Comparison of ENCODE assay signal across 11 cellular contexts in the genomic region with DNA sequence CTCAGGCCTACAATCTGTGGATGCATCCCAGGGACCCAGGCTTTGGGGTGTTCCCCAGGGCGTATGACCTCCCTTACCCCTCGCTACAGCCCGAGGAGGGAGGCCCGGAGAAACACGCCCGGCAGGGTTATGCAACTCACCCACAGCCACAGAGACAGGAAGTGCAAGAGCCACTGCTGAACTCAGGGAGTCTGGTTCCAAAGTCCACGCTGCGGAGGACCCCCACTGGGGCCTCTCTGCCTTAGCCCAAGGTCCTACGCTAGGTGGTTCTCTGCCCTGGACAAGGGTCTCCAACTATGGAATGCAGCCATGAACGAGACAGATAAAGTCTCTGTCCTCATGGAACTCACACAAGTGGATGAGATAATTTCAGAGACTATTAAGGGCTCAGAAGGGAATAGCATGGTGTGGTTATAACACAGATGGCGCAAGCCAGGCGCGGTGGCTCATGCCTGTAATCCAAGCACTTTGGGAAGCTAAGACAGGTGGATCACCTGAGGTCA. TPM values are rescaled to one million over a fixed set of nuclear protein-coding genes. Genes with fewer than 3 reads are reported as not detected.
DNase-seq lines count a peak whose midpoint lies in the region; ATAC-seq, FAIRE-seq and TF ChIP-seq lines count a peak whose summit lies in the region.
"Had no signal": no experiment of that assay in that cellular context is flagged by ENCODE, and none has a peak within 500 bp of the region (broad histone marks: within the 10 kb centered on the region; RNA-seq: fewer than 3 reads in every experiment).

No MANE protein-coding gene starts in this region.

- H3K4me3 Mint-ChIP-seq in natural killer cell, result peak overlapping the region; percentile 21
- H3K4me3 Mint-ChIP-seq: activated T-cell treated with anti-CD3 and anti-CD28 coated beads, Interleukin-2, amount 50 U/mL, for 72 hours had no signal

- TF ChIP-seq CTCF in A549 (IDR thresholded peaks at IDR 0.05), result no peak
- TF ChIP-seq CTCF in natural killer cell (IDR thresholded peaks at IDR 0.05), result no peak

- peak overlapping the region; percentile 43 to 76 for H3K27ac Mint-ChIP-seq in natural killer cell
- H3K27ac Mint-ChIP-seq: activated T-cell treated with anti-CD3 and anti-CD28 coated beads, Interleukin-2, amount 50 U/mL, for 72 hours had no signal

- TF ChIP-seq POLR2A in A549 (IDR thresholded peaks at IDR 0.05; ENCODE audit: low read length), result no peak
- no peak for TF ChIP-seq POLR2A in GM12891 (IDR thresholded peaks at IDR 0.05; ENCODE audit: low read depth, low read length)

- ATAC-seq in A549 (peak in 1 of 2 experiments; percentile 30; a peak in 3 of 6 replicates), natural killer cell (peak; percentile 71 to 91 (median 77)), HG02623 (IDR thresholded peaks at IDR 0.05; ENCODE audit: unreplicated experiment) (no peak)
- ATAC-seq: activated T-cell treated with anti-CD3 and anti-CD28 coated beads, Interleukin-2, amount 50 U/mL, for 72 hours had no signal

- peaks cover 11% of the 10 kb centered on the region in 2 donors for H3K4me1 Mint-ChIP-seq in natural killer cell

- POLR2A ChIA-PET in A549 (lab: Yijun Ruan, JAX), result no interaction called here

- H3K9me3 ChIP-seq in A549, result no peaks in the 10 kb centered on the region

- peaks cover 6 to 9% of the 10 kb centered on the region in 2 donors for H3K27me3 Mint-ChIP-seq in natural killer cell (ENCODE audit: low read depth in 2 of 2)

- peaks cover 56% of the 10 kb centered on the region for H3K4me1 ChIP-seq in A549

- H3K4me2 ChIP-seq in A549, result peak overlapping the region; percentile 52

- no peak for TF ChIP-seq RAD21 in A549 (conservative IDR thresholded peaks at IDR 0.05 in 1 of 2, IDR thresholded peaks at IDR 0.05 in 1 of 2)

- intact Hi-C loops in natural killer cell (cut with micrococcal nuclease), result no loop called here

- CTCF ChIA-PET in A549 (lab: Yijun Ruan, JAX), result interaction anchor here (1.1 to 3.0 kb wide), 2 partner anchors 10 to 28 kb away, joined by 3 to 10 read pairs; no protein-coding TSS in a partner anchor

- no peak for TF ChIP-seq EP300 in A549 (IDR thresholded peaks at IDR 0.05)

- DNase-seq in A549 (ENCODE audit: low read depth in 1 of 2, low spot score in 1 of 2) (no peak), NOMO-1 treated with DMSO at 0.1 percent for 48 hours (lab: John Stamatoyannopoulos, UW; ENCODE audit: unreplicated experiment) (peak; percentile 88), fibroblast of gingiva (ENCODE audit: low read depth) (peak; percentile 22), natural killer cell (peak; percentile 24), SW 1271 (lab: John Stamatoyannopoulos, UW) (no peak), GM12891 (ENCODE audit: insufficient read length, low spot score) (no peak), NCI-H748 (lab: John Stamatoyannopoulos, UW; ENCODE audit: unreplicated experiment) (no peak)
- DNase-seq: activated T-cell treated with anti-CD3 and anti-CD28 coated beads, Interleukin-2, amount 50 U/mL, for 72 hours; NCI-H2029 treated with DMSO at 0.1 percent for 48 hours had no signal

- H3K9me3 Mint-ChIP-seq in natural killer cell, result no peaks in the 10 kb centered on the region
- H3K9me3 Mint-ChIP-seq: activated T-cell treated with anti-CD3 and anti-CD28 coated beads, Interleukin-2, amount 50 U/mL, for 72 hours had no signal

- no peak for FAIRE-seq in A549 (lab: Jason Lieb, UNC)
- FAIRE-seq in GM12891 (lab: Jason Lieb, UNC), result no peak
- FAIRE-seq: keratinocyte had no signal

- H3K27ac ChIP-seq in A549, result peak overlapping the region; percentile 54 to 76

- no peak overlapping the region for H3K4me3 ChIP-seq in A549

- WGBS in A549 (ENCODE audit: missing lambda C conversion rate), result 53% methylated on average over 12 of the region's 13 CpGs

- H3K36me3 Mint-ChIP-seq in natural killer cell, result no peaks in the 10 kb centered on the region

TF ChIP-seq in A549, 52 proteins besides CTCF, POLR2A, EP300 and RAD21:
- TF ChIP-seq PBX3 (IDR thresholded peaks at IDR 0.05) (no peak), CEBPB (IDR thresholded peaks at IDR 0.05) (peak; percentile 66 to 74; a peak in 3 of 4 replicates)

TF ChIP-seq in GM12891, 5 proteins besides CTCF, POLR2A, EP300 and RAD21:
- TF ChIP-seq POLR2AphosphoS5 (IDR thresholded peaks at IDR 0.05; ENCODE audit: low read depth, low read length), result no peak
- TF ChIP-seq POU2F2 (IDR thresholded peaks at IDR 0.05; ENCODE audit: low read depth, low read length), result no peak
- TF ChIP-seq SPI1 (IDR thresholded peaks at IDR 0.05; ENCODE audit: low read depth, low read length), result no peak
- TF ChIP-seq PAX5 (IDR thresholded peaks at IDR 0.05; ENCODE audit: insufficient read depth, low read length, severe bottlenecking), result no peak
- no peak for TF ChIP-seq TAF1 (IDR thresholded peaks at IDR 0.05; ENCODE audit: low read depth, low read length)

RNA-seq across cellular contexts. Expression of gene SCARB1, which starts 11.3 kb away (rescaled TPM):
- 81.1 and 111 TPM in 2 replicates for polyA plus RNA-seq in A549 (2011; rRNA removed)
- polyA plus RNA-seq in A549 (2012; cell fraction: cytosol; rRNA removed), result 281 and 385 TPM in 2 replicates
- polyA plus RNA-seq in A549 (2012; cell fraction: nucleus; rRNA removed), result 568 and 899 TPM in 2 replicates
- 151 to 160 TPM (median 154 TPM) in 3 replicates for polyA plus RNA-seq in A549 (2017; fragmentation: RNase III; extraction: RNeasy Plus Mini Kit Qiagen cat#74134 plus additional on column Dnase treatment)
- polyA minus RNA-seq in A549 (2011; rRNA and poly(A)+ RNA removed), result 151 and 173 TPM in 2 replicates
- total RNA-seq in natural killer cell, result 1 to 10 TPM; 1.1 to 2.7 (median 1.3) TPM
- 93.0 TPM for polyA plus RNA-seq in GM12891 (2012; ENCODE audit: low read depth, missing spikeins)

Comparison
In these comparisons a context has a peak if more than half of its experiments do, and no peak if none do; other contexts are left out.
1. DNase-seq: peak in NOMO-1 treated with DMSO at 0.1 percent for 48 hours (single experiment), fibroblast of gingiva (single experiment) and natural killer cell (single experiment); none in A549 (0 of 2), SW 1271 (0 of 2), GM12891 (single experiment) and NCI-H748 (single experiment).